11 cellular contexts compared by ENCODE assay signal in genomic region chr20:8414611-8415274, GRCh38.
DNase-seq lines count a peak whose midpoint lies in the region; ATAC-seq, FAIRE-seq and TF ChIP-seq lines count a peak whose summit lies in the region.
"Had no signal": no experiment of that assay in that cellular context is flagged by ENCODE, and none has a peak within 500 bp of the region (broad histone marks: within the 10 kb centered on the region; RNA-seq: fewer than 3 reads in every experiment).

No MANE protein-coding gene starts in this region.

- peak; percentile 80 for DNase-seq in NCI-H2029 treated with DMSO at 0.1 percent for 48 hours (lab: John Stamatoyannopoulos, UW)
- no peak for DNase-seq in NCI-H2029 (lab: John Stamatoyannopoulos, UW)
- peak; percentile 84 for DNase-seq in NCI-H146 treated with DMSO at 0.1 percent for 48 hours (lab: John Stamatoyannopoulos, UW; ENCODE audit: unreplicated experiment)
- peak; percentile 61 for DNase-seq in bronchial epithelial cell (ENCODE audit: low read depth)
- no peak for DNase-seq in omental fat pad (ENCODE audit: low spot score)
- DNase-seq in sigmoid colon, result no peak
- no peak for DNase-seq in H7
- DNase-seq in pons (ENCODE audit: low spot score), result no peak
- DNase-seq: activated naive CD4-positive, alpha-beta T cell; NCI-H82 had no signal

- no peak overlapping the region for H3K27ac ChIP-seq in sigmoid colon
- H3K27ac ChIP-seq: tibial nerve had no signal

- H3K27me3 ChIP-seq in bronchial epithelial cell (ENCODE audit: control insufficient read depth, insufficient read depth, low read length), result no peaks in the 10 kb centered on the region
- H3K27me3 ChIP-seq in sigmoid colon, result no peaks in the 10 kb centered on the region
- no peaks in the 10 kb centered on the region for H3K27me3 ChIP-seq in H7 (ENCODE audit: control insufficient read depth, insufficient read depth, low read length)
- H3K27me3 ChIP-seq: tibial nerve had no signal

- H3K9me3 ChIP-seq in sigmoid colon, result no peaks in the 10 kb centered on the region
- H3K9me3 ChIP-seq: tibial nerve had no signal

- FAIRE-seq in bronchial epithelial cell (lab: Jason Lieb, UNC), result no peak

- TF ChIP-seq CTCF in bronchial epithelial cell (IDR thresholded peaks at IDR 0.05; ENCODE audit: insufficient read depth, low read length, severe bottlenecking), result no peak
- no peak for TF ChIP-seq CTCF in omental fat pad (IDR thresholded peaks at IDR 0.05)
- no peak for TF ChIP-seq CTCF in sigmoid colon (IDR thresholded peaks at IDR 0.05)

- no peak for TF ChIP-seq EP300 in sigmoid colon (IDR thresholded peaks at IDR 0.05)

- H3K4me3 ChIP-seq in bronchial epithelial cell (ENCODE audit: low read depth, low read length) (no peak overlapping the region), sigmoid colon (no peak overlapping the region), H7 (ENCODE audit: insufficient read depth, low read depth, low read length) (no peak overlapping the region)
- H3K4me3 ChIP-seq: tibial nerve had no signal

- ATAC-seq in omental fat pad (ENCODE audit: low FRiP score), result peak; percentile 81

- intact Hi-C loops in sigmoid colon (cut with DNase I), result no loop called here

- H3K36me3 ChIP-seq in bronchial epithelial cell (ENCODE audit: control insufficient read depth, insufficient read depth, low read length) (no peaks in the 10 kb centered on the region), sigmoid colon (no peaks in the 10 kb centered on the region), H7 (replicated peaks; ENCODE audit: control insufficient read depth, insufficient read depth, low read length) (no peaks in the 10 kb centered on the region)
- H3K36me3 ChIP-seq: tibial nerve had no signal

- no peak for TF ChIP-seq POLR2A in sigmoid colon (IDR thresholded peaks at IDR 0.05)

- H3K4me1 ChIP-seq in sigmoid colon, result peaks cover 0 to 22% (median 12%) of the 10 kb centered on the region in 4 donors

Comparison
In these comparisons a context has a peak if more than half of its experiments do, and no peak if none do; other contexts are left out.
1. DNase-seq: peak in NCI-H2029 treated with DMSO at 0.1 percent for 48 hours (single experiment), NCI-H146 treated with DMSO at 0.1 percent for 48 hours (single experiment) and bronchial epithelial cell (single experiment); none in NCI-H2029 (single experiment), omental fat pad (single experiment), sigmoid colon (single experiment), H7 (single experiment) and pons (single experiment).